15 cellular contexts compared by ENCODE assay signal in genomic region chr3:98567646-98568280, GRCh38. TPM values are rescaled to one million over a fixed set of nuclear protein-coding genes. Genes with fewer than 3 reads are reported as not detected.
DNase-seq lines count a peak whose midpoint lies in the region; ATAC-seq and TF ChIP-seq lines count a peak whose summit lies in the region.
"Had no signal": no experiment of that assay in that cellular context is flagged by ENCODE, and none has a peak within 500 bp of the region (broad histone marks: within the 10 kb centered on the region; RNA-seq: fewer than 3 reads in every experiment).

No MANE protein-coding gene starts in this region.

- no peak overlapping the region for H3K4me3 ChIP-seq in lower lobe of right lung
- H3K4me3 ChIP-seq: hepatocyte, prostate gland, upper lobe of right lung had no signal

- intact Hi-C loops in lower lobe of right lung (cut with DNase I), result no loop called here

- no peaks in the 10 kb centered on the region for H3K9me3 ChIP-seq in lower lobe of right lung
- H3K9me3 ChIP-seq: prostate gland, upper lobe of right lung had no signal

- no peak for TF ChIP-seq CTCF in lower lobe of right lung (IDR thresholded peaks at IDR 0.05)

- ATAC-seq in GM18520 (IDR thresholded peaks at IDR 0.05; ENCODE audit: unreplicated experiment), result peak; percentile 11
- ATAC-seq in GM21423 (IDR thresholded peaks at IDR 0.05; ENCODE audit: unreplicated experiment), result peak; percentile 31
- peak; percentile 34 for ATAC-seq in HG03432 (IDR thresholded peaks at IDR 0.05; ENCODE audit: unreplicated experiment)
- ATAC-seq in lower lobe of right lung, result no peak
- no peak for ATAC-seq in HG03025 (IDR thresholded peaks at IDR 0.05; ENCODE audit: low FRiP score, unreplicated experiment)
- ATAC-seq: upper lobe of right lung had no signal

- peak; percentile 29 for DNase-seq in central memory CD4-positive, alpha-beta T cell
- DNase-seq in lower lobe of right lung (no peak), occipital lobe (lab: John Stamatoyannopoulos, UW) (no peak), SW480 (ENCODE audit: low spot score) (no peak)
- DNase-seq: activated B cell treated with CpG ODN at 0.5 μM for 24 hours, amniotic stem cell, Karpas-422, NCI-H2171 treated with DMSO at 0.1 percent for 48 hours, upper lobe of right lung had no signal

- no peaks in the 10 kb centered on the region for H3K27me3 ChIP-seq in lower lobe of right lung (ENCODE audit: low read depth)
- H3K27me3 ChIP-seq: hepatocyte, upper lobe of right lung had no signal

- H3K4me1 ChIP-seq in lower lobe of right lung, result no peaks in the 10 kb centered on the region
- H3K4me1 ChIP-seq: prostate gland, upper lobe of right lung had no signal

- H3K27ac ChIP-seq in lower lobe of right lung, result no peak overlapping the region
- H3K27ac ChIP-seq: hepatocyte, prostate gland, upper lobe of right lung had no signal

- H3K36me3 ChIP-seq in lower lobe of right lung, result no peaks in the 10 kb centered on the region
- H3K36me3 ChIP-seq: prostate gland, upper lobe of right lung had no signal

RNA-seq across cellular contexts. Expression of gene CPOX, which starts 25.6 kb away (rescaled TPM):
- 18.0 TPM for total RNA-seq in lower lobe of right lung
- total RNA-seq in occipital lobe, result 20.3 TPM

RNA-seq across cellular contexts. Expression of gene GPR15, which starts 36.0 kb away (rescaled TPM):
- total RNA-seq in lower lobe of right lung (1.4 TPM), occipital lobe (not detected)
- total RNA-seq: hepatocyte, prostate gland had no signal

RNA-seq across cellular contexts. Expression of gene CLDND1, which starts 45.1 kb away (rescaled TPM):
- total RNA-seq in lower lobe of right lung (91.2 TPM), occipital lobe (141 TPM)

Comparison
In these comparisons a context has a peak if more than half of its experiments do, and no peak if none do; other contexts are left out.
1. ATAC-seq: peak in GM18520 (single experiment), GM21423 (single experiment) and HG03432 (single experiment); none in lower lobe of right lung (0 of 2) and HG03025 (single experiment).